24 cellular contexts compared by ENCODE assay signal in the genomic region with DNA sequence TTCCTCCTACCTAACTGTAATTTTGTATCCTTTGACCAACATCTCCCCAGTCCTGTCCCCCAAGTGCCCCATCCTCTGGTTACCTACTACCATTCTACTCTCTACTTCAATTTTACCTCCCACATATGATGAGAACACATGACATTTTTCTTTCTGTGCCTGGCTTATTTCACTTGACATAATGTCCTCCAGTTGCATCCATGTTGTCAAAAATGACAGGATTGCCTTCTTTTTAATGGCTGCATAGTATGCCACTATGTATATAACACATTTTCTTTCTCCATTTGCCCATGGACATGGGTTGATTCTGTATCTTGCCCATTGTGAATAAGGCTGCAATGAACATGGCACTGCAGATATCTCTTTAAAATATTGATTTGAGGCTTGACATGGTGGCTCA.
"Had no signal": no experiment of that assay in that cellular context is flagged by ENCODE, and none has a peak within 500 bp of the region (broad histone marks: within the 10 kb centered on the region; RNA-seq: fewer than 3 reads in every experiment).

No MANE protein-coding gene starts in this region.

- H3K27me3 ChIP-seq: colonic mucosa, dorsolateral prefrontal cortex, esophagus muscularis mucosa, esophagus squamous epithelium, foreskin keratinocyte, gastrocnemius medialis, gastroesophageal sphincter, heart left ventricle, heart right ventricle had no signal

- H3K36me3 ChIP-seq: colonic mucosa, esophagus muscularis mucosa, esophagus squamous epithelium, gastrocnemius medialis, gastroesophageal sphincter, heart left ventricle, heart right ventricle had no signal

- H3K27ac Mint-ChIP-seq: dendritic cell treated with granulocyte-macrophage colony-stimulating factor and Interleukin-4, amounts not matched to agents 40 ng/mL and 50 ng/mL, for 4 days; effector memory CD8-positive, alpha-beta T cell; endodermal cell had no signal

- H3K27ac ChIP-seq: colonic mucosa, coronary artery, dorsolateral prefrontal cortex, epithelial cell of prostate, esophagus muscularis mucosa, esophagus squamous epithelium, foreskin keratinocyte, gastrocnemius medialis, gastroesophageal sphincter, heart left ventricle, heart right ventricle had no signal

- H3K9me3 Mint-ChIP-seq: dendritic cell treated with granulocyte-macrophage colony-stimulating factor and Interleukin-4, amounts not matched to agents 40 ng/mL and 50 ng/mL, for 4 days; endodermal cell had no signal

- H3K4me3 Mint-ChIP-seq: dendritic cell treated with granulocyte-macrophage colony-stimulating factor and Interleukin-4, amounts not matched to agents 40 ng/mL and 50 ng/mL, for 4 days; effector memory CD8-positive, alpha-beta T cell; endodermal cell had no signal

- H3K9me3 ChIP-seq: colonic mucosa, esophagus muscularis mucosa, esophagus squamous epithelium, gastrocnemius medialis, gastroesophageal sphincter, heart right ventricle had no signal

- H3K4me3 ChIP-seq: colonic mucosa, coronary artery, dorsolateral prefrontal cortex, esophagus muscularis mucosa, esophagus squamous epithelium, gastrocnemius medialis, gastroesophageal sphincter, heart left ventricle, heart right ventricle had no signal

- H3K4me1 ChIP-seq: colonic mucosa, gastrocnemius medialis, heart left ventricle, heart right ventricle had no signal

- DNase-seq: colonic mucosa; cortex of kidney; dermis blood vessel endothelial cell; dorsolateral prefrontal cortex; effector CD4-positive, alpha-beta T cell; effector CD8-positive, alpha-beta T cell; effector memory CD4-positive, alpha-beta T cell; effector memory CD8-positive, alpha-beta T cell; endodermal cell; erythroblast; esophagus squamous epithelium; foreskin fibroblast; foreskin keratinocyte; foreskin melanocyte; gastrocnemius medialis; glutamatergic neuron; head of caudate nucleus; heart left ventricle; heart right ventricle had no signal

- H3K27me3 Mint-ChIP-seq: dendritic cell treated with granulocyte-macrophage colony-stimulating factor and Interleukin-4, amounts not matched to agents 40 ng/mL and 50 ng/mL, for 4 days; effector memory CD8-positive, alpha-beta T cell had no signal
